In genomic region chr17:15999141-15999973, GRCh38 we compare ENCODE assay signal across 1 cellular context.
TF ChIP-seq lines count a peak whose summit lies in the region.

Gene TTC19, plus strand, starts transcription at chr17:15999824. Its CDS starts 25 bp downstream, at chr17:15999849.
Gene ZSWIM7, minus strand, starts transcription at chr17:15999704. Its CDS starts 110 bp downstream, at chr17:15999594.

TF ChIP-seq in HEK293, 187 proteins besides CTCF, POLR2A, EP300 and RAD21 (continued from another document and continues in another):
- TF ChIP-seq ZNF18 (tag by site-specific recombination; IDR thresholded peaks at IDR 0.05), result no peak
- peak; percentile 92 for TF ChIP-seq KLF1 (tag by site-specific recombination; IDR thresholded peaks at IDR 0.05)
- peak; percentile 100 for TF ChIP-seq ZNF629 (tag by site-specific recombination; IDR thresholded peaks at IDR 0.05)
- peak; percentile 97 for TF ChIP-seq KLF9 (tag by site-specific recombination; IDR thresholded peaks at IDR 0.05; ENCODE audit: low read depth)
- TF ChIP-seq KLF10 (tag by site-specific recombination; IDR thresholded peaks at IDR 0.05), result peak; percentile 87
- peak; percentile 98 for TF ChIP-seq KLF8 (tag by site-specific recombination; IDR thresholded peaks at IDR 0.05)
- TF ChIP-seq SALL2 (tag by site-specific recombination; IDR thresholded peaks at IDR 0.05; ENCODE audit: borderline replicate concordance), result no peak
- TF ChIP-seq ZNF626 (tag by site-specific recombination; IDR thresholded peaks at IDR 0.05), result 0 out of 2 replicates have a peak, but pooled peaks have one; percentile 29
- TF ChIP-seq ZNF24 (tag by site-specific recombination; IDR thresholded peaks at IDR 0.05), result 0 out of 2 replicates have a peak, but pooled peaks have one; percentile 48
- TF ChIP-seq ZBTB11 (tag by site-specific recombination; conservative IDR thresholded peaks at IDR 0.05; ENCODE audit: low read depth), result peak; percentile 57
- TF ChIP-seq SP3 (tag by site-specific recombination; IDR thresholded peaks at IDR 0.05), result peak; percentile 71
- TF ChIP-seq ZNF830 (tag by site-specific recombination; IDR thresholded peaks at IDR 0.05; ENCODE audit: low read depth), result no peak
- no peak for TF ChIP-seq ZNF114 (tag by site-specific recombination; IDR thresholded peaks at IDR 0.05)
- peak; percentile 100 for TF ChIP-seq ZBTB26 (tag by site-specific recombination; optimal IDR thresholded peaks at IDR 0.05)
- peak; percentile 55; the same call in 1 of the 2 replicates for TF ChIP-seq PRDM6 (tag by site-specific recombination; IDR thresholded peaks at IDR 0.05)
- TF ChIP-seq ZNF670 (tag by site-specific recombination; IDR thresholded peaks at IDR 0.05; ENCODE audit: low read depth), result no peak
- TF ChIP-seq PBX3 (CRISPR knock-in tag; IDR thresholded peaks at IDR 0.05), result peak; percentile 97
- TF ChIP-seq ZNF610 (tag by site-specific recombination; IDR thresholded peaks at IDR 0.05; ENCODE audit: borderline replicate concordance), result peak; percentile 97
- peak; percentile 99 for TF ChIP-seq GLIS1 (tag by site-specific recombination; IDR thresholded peaks at IDR 0.05)
- TF ChIP-seq ZBTB6 (tag by site-specific recombination; IDR thresholded peaks at IDR 0.05), result peak; percentile 70
- no peak for TF ChIP-seq ZNF654 (tag by site-specific recombination; IDR thresholded peaks at IDR 0.05; ENCODE audit: low read depth)
- TF ChIP-seq ZNF704 (tag by site-specific recombination; IDR thresholded peaks at IDR 0.05), result peak; percentile 80; the same call in 1 of the 2 replicates
- TF ChIP-seq ZEB2 (tag by site-specific recombination; IDR thresholded peaks at IDR 0.05), result peak; percentile 100
- TF ChIP-seq ZNF843 (tag by site-specific recombination; IDR thresholded peaks at IDR 0.05), result peak; percentile 63
- TF ChIP-seq SCRT2 (tag by site-specific recombination; IDR thresholded peaks at IDR 0.05), result peak; percentile 100
- TF ChIP-seq MEIS1 (CRISPR knock-in tag; IDR thresholded peaks at IDR 0.05; ENCODE audit: borderline replicate concordance), result no peak
- TF ChIP-seq ZSCAN30 (tag by site-specific recombination; IDR thresholded peaks at IDR 0.05), result peak; percentile 11; the same call in 1 of the 2 replicates
- TF ChIP-seq ZBTB17 (tag by site-specific recombination; IDR thresholded peaks at IDR 0.05), result peak; percentile 88
- TF ChIP-seq ZNF169 (tag by site-specific recombination; IDR thresholded peaks at IDR 0.05), result no peak
- peak; percentile 100 for TF ChIP-seq ZNF600 (tag by site-specific recombination; IDR thresholded peaks at IDR 0.05)
- TF ChIP-seq ZXDB (tag by site-specific recombination; IDR thresholded peaks at IDR 0.05), result peak; percentile 84
- no peak for TF ChIP-seq ZNF658 (tag by site-specific recombination; IDR thresholded peaks at IDR 0.05)
- TF ChIP-seq ZSCAN5A (tag by site-specific recombination; IDR thresholded peaks at IDR 0.05), result peak; percentile 91
- TF ChIP-seq KLF7 (tag by site-specific recombination; IDR thresholded peaks at IDR 0.05; ENCODE audit: borderline replicate concordance), result peak; percentile 94
- peak; percentile 81; the same call in 1 of the 2 replicates for TF ChIP-seq ZNF394 (tag by site-specific recombination; IDR thresholded peaks at IDR 0.05; ENCODE audit: borderline replicate concordance)
- TF ChIP-seq ZNF692 (tag by site-specific recombination; IDR thresholded peaks at IDR 0.05), result peak; percentile 70
- peak; percentile 88 for TF ChIP-seq INSM2 (tag by site-specific recombination; IDR thresholded peaks at IDR 0.05)
- peak; percentile 94 for TF ChIP-seq SP7 (tag by site-specific recombination; IDR thresholded peaks at IDR 0.05)
- peak; percentile 41; the same call in 1 of the 2 replicates for TF ChIP-seq ZNF10 (tag by site-specific recombination; IDR thresholded peaks at IDR 0.05)
- TF ChIP-seq ZNF76 (tag by site-specific recombination; IDR thresholded peaks at IDR 0.05; ENCODE audit: borderline replicate concordance, low read depth), result peak; percentile 76; the same call in 1 of the 2 replicates
- peak; percentile 59; the same call in 1 of the 2 replicates for TF ChIP-seq OSR2 (tag by site-specific recombination; IDR thresholded peaks at IDR 0.05)
- no peak for TF ChIP-seq GLI2 (tag by site-specific recombination; IDR thresholded peaks at IDR 0.05; ENCODE audit: borderline replicate concordance, low read depth)
- TF ChIP-seq SP2 (tag by site-specific recombination; IDR thresholded peaks at IDR 0.05), result peak; percentile 88
- TF ChIP-seq ZNF785 (tag by site-specific recombination; IDR thresholded peaks at IDR 0.05), result peak; percentile 81; the same call in 1 of the 2 replicates
- TF ChIP-seq GLI4 (tag by site-specific recombination; IDR thresholded peaks at IDR 0.05), result peak; percentile 46; the same call in 1 of the 2 replicates
- TF ChIP-seq ZBTB21 (tag by site-specific recombination; IDR thresholded peaks at IDR 0.05), result peak; percentile 99
- peak; percentile 99 for TF ChIP-seq SCRT1 (tag by site-specific recombination; IDR thresholded peaks at IDR 0.05; ENCODE audit: borderline replicate concordance)
- no peak for TF ChIP-seq ZNF510 (tag by site-specific recombination; IDR thresholded peaks at IDR 0.05; ENCODE audit: insufficient replicate concordance)
- TF ChIP-seq KLF16 (tag by site-specific recombination; IDR thresholded peaks at IDR 0.05), result peak; percentile 89; the same call in 1 of the 2 replicates
- peak; percentile 68; the same call in 1 of the 2 replicates for TF ChIP-seq ZNF777 (tag by site-specific recombination; IDR thresholded peaks at IDR 0.05; ENCODE audit: borderline replicate concordance)
- no peak for TF ChIP-seq ZNF48 (tag by site-specific recombination; IDR thresholded peaks at IDR 0.05)
- no peak for TF ChIP-seq ZNF202 (tag by site-specific recombination; IDR thresholded peaks at IDR 0.05; ENCODE audit: borderline replicate concordance)
